Comparison of ENCODE assay signal across 8 cellular contexts in the genomic region with DNA sequence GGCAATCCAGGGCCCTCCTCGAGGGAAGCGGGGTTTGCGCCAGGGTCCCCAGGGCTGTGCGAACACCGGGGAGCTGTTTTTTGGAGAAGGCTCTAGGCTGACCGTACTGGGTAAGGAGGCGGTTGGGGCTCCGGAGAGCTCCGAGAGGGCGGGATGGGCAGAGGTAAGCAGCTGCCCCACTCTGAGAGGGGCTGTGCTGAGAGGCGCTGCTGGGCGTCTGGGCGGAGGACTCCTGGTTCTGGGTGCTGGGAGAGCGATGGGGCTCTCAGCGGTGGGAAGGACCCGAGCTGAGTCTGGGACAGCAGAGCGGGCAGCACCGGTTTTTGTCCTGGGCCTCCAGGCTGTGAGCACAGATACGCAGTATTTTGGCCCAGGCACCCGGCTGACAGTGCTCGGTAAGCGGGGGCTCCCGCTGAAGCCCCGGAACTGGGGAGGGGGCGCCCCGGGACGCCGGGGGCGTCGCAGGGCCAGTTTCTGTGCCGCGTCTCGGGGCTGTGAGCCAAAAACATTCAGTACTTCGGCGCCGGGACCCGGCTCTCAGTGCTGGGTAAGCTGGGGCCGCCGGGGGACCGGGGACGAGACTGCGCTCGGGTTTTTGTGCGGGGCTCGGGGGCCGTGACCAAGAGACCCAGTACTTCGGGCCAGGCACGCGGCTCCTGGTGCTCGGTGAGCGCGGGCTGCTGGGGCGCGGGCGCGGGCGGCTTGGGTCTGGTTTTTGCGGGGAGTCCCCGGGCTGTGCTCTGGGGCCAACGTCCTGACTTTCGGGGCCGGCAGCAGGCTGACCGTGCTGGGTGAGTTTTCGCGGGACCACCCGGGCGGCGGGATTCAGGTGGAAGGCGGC. TPM values are rescaled to one million over a fixed set of nuclear protein-coding genes. Genes with fewer than 3 reads are reported as not detected.
DNase-seq lines count a peak whose midpoint lies in the region; ATAC-seq and TF ChIP-seq lines count a peak whose summit lies in the region.

No MANE protein-coding gene starts in this region.

- H3K4me3 ChIP-seq in RWPE2 (ENCODE audit: severe bottlenecking): peak overlapping the region; percentile 5
- H3K4me3 ChIP-seq in fibroblast of the aortic adventitia (ENCODE audit: low read depth, low read length): peak overlapping the region; percentile 67
- H3K4me3 ChIP-seq in retinal pigment epithelial cell (ENCODE audit: low read length): peak overlapping the region; percentile 48

- no peaks in the 10 kb centered on the region for H3K36me3 ChIP-seq in RWPE2 (ENCODE audit: low read depth)

- H3K4me1 ChIP-seq in RWPE2 (ENCODE audit: insufficient read depth, poor library complexity, severe bottlenecking): peaks cover 10% of the 10 kb centered on the region

- peak; percentile 16 for DNase-seq in GM03348 (ENCODE audit: low spot score)
- DNase-seq in RWPE2 (ENCODE audit: low spot score): no peak
- DNase-seq in fibroblast of the aortic adventitia (ENCODE audit: low read depth): no peak
- no peak for DNase-seq in retinal pigment epithelial cell (ENCODE audit: low read depth)
- DNase-seq in LoVo (ENCODE audit: low spot score): no peak
- no peak for DNase-seq in COLO668 (lab: John Stamatoyannopoulos, UW; ENCODE audit: unreplicated experiment)
- DNase-seq in UCSD-AML1 (lab: John Stamatoyannopoulos, UW; ENCODE audit: unreplicated experiment): no peak

- ATAC-seq in GM21619 (IDR thresholded peaks at IDR 0.05; ENCODE audit: unreplicated experiment) (peak; percentile 41), RWPE2 (ENCODE audit: low read depth) (no peak)

- peaks cover 35% of the 10 kb centered on the region for H3K27me3 ChIP-seq in RWPE2 (ENCODE audit: insufficient read depth, poor library complexity, severe bottlenecking)

- H3K27ac ChIP-seq in RWPE2 (ENCODE audit: poor library complexity, severe bottlenecking): no peak overlapping the region

- TF ChIP-seq CTCF in RWPE2 (IDR thresholded peaks at IDR 0.05; ENCODE audit: poor library complexity, severe bottlenecking) (no peak), fibroblast of the aortic adventitia (IDR thresholded peaks at IDR 0.05; ENCODE audit: insufficient read depth, low read length) (no peak), retinal pigment epithelial cell (conservative IDR thresholded peaks at IDR 0.05; ENCODE audit: low read depth, low read length) (no peak)

- no peaks in the 10 kb centered on the region for H3K9me3 ChIP-seq in RWPE2 (ENCODE audit: severe bottlenecking)

RNA-seq across cellular contexts. Expression of gene PRSS2, which starts 26.0 kb away (rescaled TPM):
- not detected in 2 replicates for total RNA-seq in fibroblast of the aortic adventitia (ENCODE audit: low replicate concordance)

RNA-seq across cellular contexts. Expression of gene PRSS1, which starts 47.4 kb away (rescaled TPM):
- total RNA-seq in fibroblast of the aortic adventitia (ENCODE audit: low replicate concordance): not detected in 2 replicates

RNA-seq across cellular contexts. Expression of gene EPHB6, which starts 58.2 kb away (rescaled TPM):
- total RNA-seq in fibroblast of the aortic adventitia (ENCODE audit: low replicate concordance): 11.0 and 15.2 TPM in 2 replicates

Comparison
In these comparisons a context has a peak if more than half of its experiments do, and no peak if none do; other contexts are left out.
1. H3K4me3 ChIP-seq: peak in every context shown above with its lines; median percentile 67 in fibroblast of the aortic adventitia; 48 in retinal pigment epithelial cell; 5 in RWPE2.